Comparison of ENCODE assay signal across 8 cellular contexts in the genomic region with DNA sequence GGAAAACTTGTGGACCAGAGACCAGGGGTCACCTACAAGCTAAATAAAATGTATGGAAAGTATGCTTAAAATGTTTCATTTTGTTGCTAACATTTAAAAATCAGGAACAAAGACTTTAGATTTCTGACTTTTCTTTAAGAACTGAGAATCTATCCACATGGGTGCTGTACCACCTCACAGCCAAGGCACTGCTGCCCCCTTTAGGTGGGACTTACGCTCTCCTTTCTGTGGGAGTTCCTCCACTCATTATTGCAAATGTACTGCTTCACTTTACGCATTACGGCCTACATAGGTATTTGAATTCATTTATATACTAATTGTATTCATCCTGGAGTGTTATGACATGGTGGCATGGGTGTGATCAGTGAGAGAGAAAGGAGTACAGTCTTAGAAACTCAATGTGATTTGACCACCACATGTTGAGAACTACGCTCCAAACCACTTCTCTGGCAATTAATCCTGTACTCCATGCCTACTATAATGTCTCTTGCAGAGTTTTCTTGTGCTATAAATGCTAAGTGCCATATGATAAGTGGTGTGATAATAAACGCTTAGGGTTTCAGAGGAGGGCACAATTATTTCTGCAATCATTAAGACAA. TPM values are rescaled to one million over a fixed set of nuclear protein-coding genes. Genes with fewer than 3 reads are reported as not detected.
DNase-seq lines count a peak whose midpoint lies in the region; ATAC-seq and TF ChIP-seq lines count a peak whose summit lies in the region.

No MANE protein-coding gene starts in this region.

- no peak overlapping the region for H3K27ac Mint-ChIP-seq in natural killer cell
- H3K27ac Mint-ChIP-seq in natural killer cell treated with Interleukin-12 subunit alpha and Interleukin-12 subunit beta and Interleukin-15 and Interleukin-18, amount 100 ng/mL, for 72 hours = no peak overlapping the region

- no peak for DNase-seq in natural killer cell
- DNase-seq in natural killer cell treated with Interleukin-12 subunit alpha and Interleukin-12 subunit beta and Interleukin-15 and Interleukin-18, amount 100 ng/mL, for 72 hours (ENCODE audit: low spot score) = no peak
- peak; percentile 72 for DNase-seq in SK-MEL-5 (ENCODE audit: low read depth, low spot score)
- DNase-seq in anterior cingulate cortex (lab: John Stamatoyannopoulos, UW) = peak in 39 of 58 donors; percentile 0 to 58 (median 13)
- no peak for DNase-seq in left lobe of liver (ENCODE audit: low spot score)
- peak; percentile 14 to 27 for DNase-seq in stimulated activated CD8-positive, alpha-beta memory T cell treated with anti-CD3 and anti-CD28 coated beads, Interleukin-7, amount 100 ng/mL, for 1 hour (ENCODE audit: low read depth in 2 of 2)

- H3K4me3 Mint-ChIP-seq in natural killer cell = no peak overlapping the region
- H3K4me3 Mint-ChIP-seq in natural killer cell treated with Interleukin-12 subunit alpha and Interleukin-12 subunit beta and Interleukin-15 and Interleukin-18, amount 100 ng/mL, for 72 hours = no peak overlapping the region

- no peaks in the 10 kb centered on the region for H3K4me1 Mint-ChIP-seq in natural killer cell
- H3K4me1 Mint-ChIP-seq in natural killer cell treated with Interleukin-12 subunit alpha and Interleukin-12 subunit beta and Interleukin-15 and Interleukin-18, amount 100 ng/mL, for 72 hours (ENCODE audit: low read depth in 2 of 2) = no peaks in the 10 kb centered on the region

- H3K27me3 Mint-ChIP-seq in natural killer cell (ENCODE audit: low read depth in 2 of 2) = peaks cover 7 to 15% of the 10 kb centered on the region in 2 donors
- peaks cover 13 to 17% of the 10 kb centered on the region in 2 donors for H3K27me3 Mint-ChIP-seq in natural killer cell treated with Interleukin-12 subunit alpha and Interleukin-12 subunit beta and Interleukin-15 and Interleukin-18, amount 100 ng/mL, for 72 hours

- H3K9me3 Mint-ChIP-seq in natural killer cell = no peaks in the 10 kb centered on the region
- no peaks in the 10 kb centered on the region for H3K9me3 Mint-ChIP-seq in natural killer cell treated with Interleukin-12 subunit alpha and Interleukin-12 subunit beta and Interleukin-15 and Interleukin-18, amount 100 ng/mL, for 72 hours

- intact Hi-C loops in natural killer cell (cut with micrococcal nuclease) = no loop called here

- ATAC-seq in natural killer cell = peak in 2 of 3 donors; percentile 47
- ATAC-seq in natural killer cell treated with Interleukin-12 subunit alpha and Interleukin-12 subunit beta and Interleukin-15 and Interleukin-18, amount 100 ng/mL, for 72 hours = no peak
- peak; percentile 81 for ATAC-seq in HG03342 (IDR thresholded peaks at IDR 0.05; ENCODE audit: unreplicated experiment)
- ATAC-seq in left lobe of liver = peak; percentile 64
- ATAC-seq in GM18520 (IDR thresholded peaks at IDR 0.05; ENCODE audit: unreplicated experiment) = no peak

- TF ChIP-seq CTCF in natural killer cell (IDR thresholded peaks at IDR 0.05) = no peak

- in situ Hi-C loops in SK-MEL-5 (cut with HindIII; ENCODE audit: low pct_unique_long_range_greater_than_20kb, low sequenced_read_pairs) = no loop called here

- no peaks in the 10 kb centered on the region for H3K36me3 Mint-ChIP-seq in natural killer cell
- no peaks in the 10 kb centered on the region for H3K36me3 Mint-ChIP-seq in natural killer cell treated with Interleukin-12 subunit alpha and Interleukin-12 subunit beta and Interleukin-15 and Interleukin-18, amount 100 ng/mL, for 72 hours

RNA-seq across cellular contexts. Expression of a gene that starts 24.7 kb away (rescaled TPM):
- total RNA-seq in natural killer cell (1 to 10 TPM; 3.2 to 8.5 (median 4.0) TPM), left lobe of liver (5.6 TPM)
- total RNA-seq in natural killer cell treated with Interleukin-12 subunit alpha and Interleukin-12 subunit beta and Interleukin-15 and Interleukin-18, amount 100 ng/mL, for 72 hours = 10 to 100 TPM; 23.3 to 26.0 TPM
- 48.5 and 50.5 TPM in 2 replicates for total RNA-seq in SK-MEL-5 (2014; rRNA removed; shearing (Covaris generic))
- polyA plus RNA-seq in SK-MEL-5 (2015; cell fraction: cytosol; rRNA removed) = 19.9 and 23.7 TPM in 2 replicates
- 21.0 and 23.5 TPM in 2 replicates for polyA plus RNA-seq in SK-MEL-5 (2015; cell fraction: nucleus; rRNA removed)

RNA-seq across cellular contexts. Expression of a gene that starts 40.4 kb away (rescaled TPM):
- total RNA-seq in natural killer cell (1 to 10 TPM; 2.9 to 4.8 (median 3.5) TPM), left lobe of liver (4.4 TPM)
- total RNA-seq in natural killer cell treated with Interleukin-12 subunit alpha and Interleukin-12 subunit beta and Interleukin-15 and Interleukin-18, amount 100 ng/mL, for 72 hours = 1 to 10 TPM; 3.2 to 4.9 TPM
- 8.4 and 10.7 TPM in 2 replicates for total RNA-seq in SK-MEL-5 (2014; rRNA removed; shearing (Covaris generic))
- 11.3 and 12.8 TPM in 2 replicates for polyA plus RNA-seq in SK-MEL-5 (2015; cell fraction: cytosol; rRNA removed)
- 17.9 and 26.7 TPM in 2 replicates for polyA plus RNA-seq in SK-MEL-5 (2015; cell fraction: nucleus; rRNA removed)

RNA-seq across cellular contexts. Expression of a gene that starts 40.4 kb away (rescaled TPM):
- total RNA-seq in natural killer cell (1 to 10 TPM in 1 of 3 donors, under 1 TPM in 2; 0.40 to 1.4 (median 0.99) TPM), left lobe of liver (2.2 TPM)
- total RNA-seq in natural killer cell treated with Interleukin-12 subunit alpha and Interleukin-12 subunit beta and Interleukin-15 and Interleukin-18, amount 100 ng/mL, for 72 hours = 10 to 100 TPM in 1 of 2 donors, 1 to 10 TPM in 1; 9.5 to 29.3 TPM
- 55.3 and 60.5 TPM in 2 replicates for total RNA-seq in SK-MEL-5 (2014; rRNA removed; shearing (Covaris generic))
- 83.7 and 105 TPM in 2 replicates for polyA plus RNA-seq in SK-MEL-5 (2015; cell fraction: cytosol; rRNA removed)
- polyA plus RNA-seq in SK-MEL-5 (2015; cell fraction: nucleus; rRNA removed) = 66.8 and 92.8 TPM in 2 replicates

Comparison
In these comparisons a context has a peak if more than half of its experiments do, and no peak if none do; other contexts are left out.
1. ATAC-seq: peak in natural killer cell (2 of 3), HG03342 (single experiment) and left lobe of liver (single experiment); none in natural killer cell treated with Interleukin-12 subunit alpha and Interleukin-12 subunit beta and Interleukin-15 and Interleukin-18, amount 100 ng/mL, for 72 hours (0 of 2) and GM18520 (single experiment).
2. DNase-seq: peak in SK-MEL-5 (single experiment), anterior cingulate cortex (39 of 58) and stimulated activated CD8-positive, alpha-beta memory T cell treated with anti-CD3 and anti-CD28 coated beads, Interleukin-7, amount 100 ng/mL, for 1 hour (2 of 2); none in natural killer cell (single experiment), natural killer cell treated with Interleukin-12 subunit alpha and Interleukin-12 subunit beta and Interleukin-15 and Interleukin-18, amount 100 ng/mL, for 72 hours (single experiment) and left lobe of liver (single experiment).